In the genomic region with DNA sequence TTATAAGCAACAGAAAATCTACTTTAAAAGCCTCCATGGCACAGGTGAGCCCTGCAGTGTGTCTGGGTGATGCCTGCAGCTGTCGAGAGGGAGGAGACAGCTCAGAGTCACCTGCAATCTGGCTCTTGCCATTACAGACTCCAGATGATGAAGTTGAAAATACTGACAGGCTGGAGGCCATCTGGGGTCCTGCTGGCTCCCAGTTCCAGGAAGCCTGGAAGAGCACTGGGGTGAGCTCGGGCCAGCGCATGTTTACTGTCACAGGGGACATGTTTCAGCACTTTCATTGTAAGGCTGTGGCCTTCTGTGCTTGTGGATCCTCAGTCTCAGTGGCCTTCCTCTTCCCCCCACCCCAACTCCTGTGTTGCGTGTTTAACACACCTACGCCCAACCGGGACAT, we compare ENCODE assay signal across 30 cellular contexts. TPM values are rescaled to one million over a fixed set of nuclear protein-coding genes. Genes with fewer than 3 reads are reported as not detected.
DNase-seq lines count a peak whose midpoint lies in the region; ATAC-seq, FAIRE-seq and TF ChIP-seq lines count a peak whose summit lies in the region.
"Had no signal": no experiment of that assay in that cellular context is flagged by ENCODE, and none has a peak within 500 bp of the region (broad histone marks: within the 10 kb centered on the region; RNA-seq: fewer than 3 reads in every experiment).

No MANE protein-coding gene starts in this region.

- no peaks in the 10 kb centered on the region for H3K36me3 Mint-ChIP-seq in CD14-positive monocyte
- H3K36me3 Mint-ChIP-seq: stimulated activated memory B cell treated with anti-CD40 and anti-IgM and Interleukin-4, amounts not matched to agents 10 μg/mL and 1 μg/mL and 100 μg/mL, for 72 hours had no signal

- H3K27ac ChIP-seq in left ventricle myocardium inferior (replicated peaks), result peak overlapping the region; percentile 33
- H3K27ac ChIP-seq: C4-2B, VCaP had no signal

- no peaks in the 10 kb centered on the region for H3K4me1 Mint-ChIP-seq in CD14-positive monocyte
- H3K4me1 Mint-ChIP-seq: activated naive CD8-positive, alpha-beta T cell treated with anti-CD3 and anti-CD28 coated beads, Interleukin-2, amount 50 U/mL, for 24 hours; endodermal cell; stimulated activated memory B cell treated with anti-CD40 and anti-IgM and Interleukin-4, amounts not matched to agents 10 μg/mL and 1 μg/mL and 100 μg/mL, for 72 hours had no signal

- H3K4me1 ChIP-seq in left ventricle myocardium inferior, result peaks cover 19% of the 10 kb centered on the region
- H3K4me1 ChIP-seq: Caco-2 had no signal

- H3K9me3 Mint-ChIP-seq in CD14-positive monocyte, result peaks cover 0 to 6% (median 0%) of the 10 kb centered on the region in 7 donors

- no peaks in the 10 kb centered on the region for H3K27me3 ChIP-seq in left ventricle myocardium inferior (ENCODE audit: low read depth)

- H3K4me3 ChIP-seq in left ventricle myocardium inferior, result no peak overlapping the region
- H3K4me3 ChIP-seq: lung had no signal

- no peak for TF ChIP-seq POLR2A in GM12891 (IDR thresholded peaks at IDR 0.05; ENCODE audit: low read depth, low read length)

- no peak overlapping the region for H3K27ac Mint-ChIP-seq in CD14-positive monocyte
- H3K27ac Mint-ChIP-seq: activated naive CD8-positive, alpha-beta T cell treated with anti-CD3 and anti-CD28 coated beads, Interleukin-2, amount 50 U/mL, for 24 hours; endodermal cell; naive thymus-derived CD8-positive, alpha-beta T cell; stimulated activated memory B cell treated with anti-CD40 and anti-IgM and Interleukin-4, amounts not matched to agents 10 μg/mL and 1 μg/mL and 100 μg/mL, for 72 hours had no signal

- peak; percentile 24; the same call in 1 of the 3 replicates for ATAC-seq in SK-N-SH treated with all-trans-retinoic acid at 6 μM for 48 hours
- ATAC-seq: activated naive CD8-positive, alpha-beta T cell treated with anti-CD3 and anti-CD28 coated beads, Interleukin-2, amount 50 U/mL, for 24 hours; HCT116; naive thymus-derived CD8-positive, alpha-beta T cell; PC-3 had no signal

- DNase-seq in CD14-positive monocyte (ENCODE audit: low spot score) (peak; percentile 5), GM12891 (ENCODE audit: insufficient read length, low spot score) (no peak), left ventricle myocardium inferior (no peak), KG1 (lab: John Stamatoyannopoulos, UW) (no peak), AG08395 (ENCODE audit: low spot score) (no peak)
- no peak for DNase-seq in stimulated activated CD4-positive, alpha-beta T cell treated with anti-CD3 and anti-CD28 coated beads, Interleukin-1b, Interleukin-23, amount 100 ng/mL, for 48 hours
- DNase-seq: activated CD4-positive, alpha-beta T cell treated with anti-CD3 and anti-CD28 coated beads for 48 hours; activated CD8-positive, alpha-beta memory T cell treated with anti-CD3 and anti-CD28 coated beads for 24 hours; activated gamma-delta T cell treated with Interleukin-2 at 50 U/mL for 16 hours; activated naive CD8-positive, alpha-beta T cell treated with anti-CD3 and anti-CD28 coated beads, Interleukin-2, amount 50 U/mL, for 24 hours; dermis blood vessel endothelial cell; DMS79; endodermal cell; foreskin fibroblast; IMR-90; kidney glomerular epithelial cell; naive thymus-derived CD8-positive, alpha-beta T cell; NCI-H146; PC-3; stimulated activated CD4-positive, alpha-beta T cell treated with anti-CD3 and anti-CD28 coated beads, Interleukin-15, amount 100 ng/mL, for 24 hours; substantia nigra; trophoblast cell had no signal

- H3K27me3 Mint-ChIP-seq in CD14-positive monocyte (ENCODE audit: low read depth in 3 of 3), result peaks cover 0 to 6% (median 1%) of the 10 kb centered on the region in 3 donors
- H3K27me3 Mint-ChIP-seq: activated naive CD8-positive, alpha-beta T cell treated with anti-CD3 and anti-CD28 coated beads, Interleukin-2, amount 50 U/mL, for 24 hours; naive thymus-derived CD8-positive, alpha-beta T cell; stimulated activated memory B cell treated with anti-CD40 and anti-IgM and Interleukin-4, amounts not matched to agents 10 μg/mL and 1 μg/mL and 100 μg/mL, for 72 hours had no signal

- TF ChIP-seq CTCF in CD14-positive monocyte (IDR thresholded peaks at IDR 0.05) (no peak), left ventricle myocardium inferior (IDR thresholded peaks at IDR 0.05; ENCODE audit: borderline replicate concordance) (no peak)

- no peaks in the 10 kb centered on the region for H3K36me3 ChIP-seq in left ventricle myocardium inferior

- H3K9me3 ChIP-seq in left ventricle myocardium inferior (replicated peaks), result peaks cover 7% of the 10 kb centered on the region
- H3K9me3 ChIP-seq: Caco-2 had no signal

- intact Hi-C loops in CD14-positive monocyte (cut with micrococcal nuclease), result no loop called here
- intact Hi-C loops in left ventricle myocardium inferior (cut with micrococcal nuclease), result no loop called here

- no peak overlapping the region for H3K4me3 Mint-ChIP-seq in CD14-positive monocyte
- H3K4me3 Mint-ChIP-seq: activated naive CD8-positive, alpha-beta T cell treated with anti-CD3 and anti-CD28 coated beads, Interleukin-2, amount 50 U/mL, for 24 hours; endodermal cell; stimulated activated memory B cell treated with anti-CD40 and anti-IgM and Interleukin-4, amounts not matched to agents 10 μg/mL and 1 μg/mL and 100 μg/mL, for 72 hours had no signal

- FAIRE-seq in GM12891 (lab: Jason Lieb, UNC), result no peak
- FAIRE-seq: G401.6 had no signal

TF ChIP-seq in GM12891, 5 proteins besides CTCF, POLR2A, EP300 and RAD21:
- TF ChIP-seq PAX5 (IDR thresholded peaks at IDR 0.05; ENCODE audit: insufficient read depth, low read length, severe bottlenecking) (no peak), POLR2AphosphoS5 (IDR thresholded peaks at IDR 0.05; ENCODE audit: low read depth, low read length) (0 out of 2 replicates have a peak, but pooled peaks have one; percentile 24)
TF ChIP-seq in GM12891: peak in this region for 1.

TF ChIP-seq in SK-N-SH treated with all-trans-retinoic acid at 6 μM for 48 hours, 23 proteins besides CTCF, POLR2A, EP300 and RAD21:
- TF ChIP-seq, protein P1, sequence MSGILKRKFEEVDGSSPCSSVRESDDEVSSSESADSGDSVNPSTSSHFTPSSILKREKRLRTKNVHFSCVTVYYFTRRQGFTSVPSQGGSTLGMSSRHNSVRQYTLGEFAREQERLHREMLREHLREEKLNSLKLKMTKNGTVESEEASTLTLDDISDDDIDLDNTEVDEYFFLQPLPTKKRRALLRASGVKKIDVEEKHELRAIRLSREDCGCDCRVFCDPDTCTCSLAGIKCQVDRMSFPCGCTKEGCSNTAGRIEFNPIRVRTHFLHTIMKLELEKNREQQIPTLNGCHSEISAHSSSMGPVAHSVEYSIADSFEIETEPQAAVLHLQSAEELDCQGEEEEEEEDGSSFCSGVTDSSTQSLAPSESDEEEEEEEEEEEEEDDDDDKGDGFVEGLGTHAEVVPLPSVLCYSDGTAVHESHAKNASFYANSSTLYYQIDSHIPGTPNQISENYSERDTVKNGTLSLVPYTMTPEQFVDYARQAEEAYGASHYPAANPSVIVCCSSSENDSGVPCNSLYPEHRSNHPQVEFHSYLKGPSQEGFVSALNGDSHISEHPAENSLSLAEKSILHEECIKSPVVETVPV (CRISPR knock-in tag; IDR thresholded peaks at IDR 0.05), result no peak
- peak; percentile 72; the same call in 1 of the 2 replicates for TF ChIP-seq TCF4 (CRISPR knock-in tag; IDR thresholded peaks at IDR 0.05; ENCODE audit: borderline replicate concordance)
- no peak for TF ChIP-seq PPARA (CRISPR knock-in tag; IDR thresholded peaks at IDR 0.05; ENCODE audit: borderline replicate concordance)
- no peak for TF ChIP-seq SNAI2 (CRISPR knock-in tag; IDR thresholded peaks at IDR 0.05)

RNA-seq across cellular contexts. Expression of a gene that starts 28.4 kb away (rescaled TPM):
- not detected for polyA plus RNA-seq in CD14-positive monocyte
- 0.89 TPM for polyA plus RNA-seq in GM12891 (2012; ENCODE audit: low read depth, missing spikeins)
- 1.9 TPM for total RNA-seq in left ventricle myocardium inferior
- polyA plus RNA-seq: naive thymus-derived CD8-positive, alpha-beta T cell had no signal

RNA-seq across cellular contexts. Expression of a gene that starts 30.9 kb away (rescaled TPM):
- 1 to 10 TPM; 3.5 to 4.2 TPM for polyA plus RNA-seq in CD14-positive monocyte
- 27.7 TPM for polyA plus RNA-seq in GM12891 (2012; ENCODE audit: low read depth, missing spikeins)
- 24.6 TPM for total RNA-seq in left ventricle myocardium inferior

RNA-seq across cellular contexts. Expression of a gene that starts 59.4 kb away (rescaled TPM):
- polyA plus RNA-seq in CD14-positive monocyte, result 10 to 100 TPM; 21.3 to 24.4 TPM
- 39.0 TPM for polyA plus RNA-seq in GM12891 (2012; ENCODE audit: low read depth, missing spikeins)
- total RNA-seq in left ventricle myocardium inferior, result 36.0 TPM
